ENCODE assay signal across 36 cellular contexts in genomic region chr9:134298000-134298399, GRCh38.
"Had no signal": no experiment of that assay in that cellular context is flagged by ENCODE, and none has a peak within 500 bp of the region (broad histone marks: within the 10 kb centered on the region; RNA-seq: fewer than 3 reads in every experiment).

No MANE protein-coding gene starts in this region.

- H3K9me3 Mint-ChIP-seq: activated B cell treated with CpG ODN at 0.5 μM for 24 hours; activated CD4-positive, alpha-beta memory T cell treated with anti-CD3 and anti-CD28 coated beads for 36 hours; activated CD4-positive, alpha-beta T cell treated with anti-CD3 and anti-CD28 coated beads, Interleukin-2, amount 10 ng/mL, durations not matched to agents 24 days and 14 days; activated CD8-positive, alpha-beta T cell treated with anti-CD3 and anti-CD28 coated beads for 36 hours; activated naive CD4-positive, alpha-beta T cell treated with anti-CD3 and anti-CD28 coated beads for 36 hours; activated naive CD4-positive, alpha-beta T cell treated with anti-CD3 and anti-CD28 coated beads, Interleukin-2, amount 50 U/mL, for 72 hours; activated naive CD8-positive, alpha-beta T cell treated with anti-CD3 and anti-CD28 coated beads for 36 hours; activated T-cell treated with anti-CD3 and anti-CD28 coated beads, Interleukin-2, amount 50 U/mL, for 4 hours; activated T-cell treated with anti-CD3 and anti-CD28 coated beads, Interleukin-2, amount 50 U/mL, for 72 hours; activated T-helper 1 cell treated with anti-CD3 and anti-CD28 coated beads, Interleukin-12 subunit alpha, Interleukin-12 subunit beta, Interleukin-2, Interleukin-4 antibody, amounts not matched to agents 30 ng/mL and 10 ng/mL and 1 ng/mL, durations not matched to agents 14 hours and 24 hours and 36 hours; activated T-helper 17 cell treated with anti-CD3 and anti-CD28 coated beads, Interleukin-2, amount 50 U/mL, for 72 hours; central memory CD8-positive, alpha-beta T cell; T-helper 1 cell treated with Interleukin-12 subunit alpha and Interleukin-12 subunit beta and Interleukin-4 antibody, amounts not matched to agents 30 μg/mL and 1 μg/mL, for 36 hours; T-helper 2 cell treated with Interferon-gamma antibody and Interleukin-4, amounts not matched to agents 5 μg/mL and 100 μg/mL, for 36 hours had no signal

- H3K27ac ChIP-seq: adrenal gland, body of pancreas, brain microvascular endothelial cell, breast epithelium, VCaP had no signal

- H3K4me1 ChIP-seq: adrenal gland had no signal

- H3K4me3 ChIP-seq: adrenal gland, body of pancreas, breast epithelium had no signal

- H3K27me3 ChIP-seq: adrenal gland, body of pancreas, brain microvascular endothelial cell, breast epithelium had no signal

- H3K36me3 ChIP-seq: adrenal gland, brain microvascular endothelial cell, breast epithelium had no signal

- H3K4me3 Mint-ChIP-seq: activated B cell treated with CpG ODN at 0.5 μM for 24 hours; activated CD4-positive, alpha-beta memory T cell treated with anti-CD3 and anti-CD28 coated beads for 36 hours; activated CD4-positive, alpha-beta T cell treated with anti-CD3 and anti-CD28 coated beads, Interleukin-2, amount 10 ng/mL, durations not matched to agents 24 days and 14 days; activated CD8-positive, alpha-beta T cell treated with anti-CD3 and anti-CD28 coated beads for 36 hours; activated naive CD4-positive, alpha-beta T cell treated with anti-CD3 and anti-CD28 coated beads for 36 hours; activated naive CD8-positive, alpha-beta T cell treated with anti-CD3 and anti-CD28 coated beads for 36 hours; activated T-cell treated with anti-CD3 and anti-CD28 coated beads, Interleukin-2, amount 50 U/mL, for 4 hours; activated T-cell treated with anti-CD3 and anti-CD28 coated beads, Interleukin-2, amount 50 U/mL, for 72 hours; activated T-helper 1 cell treated with anti-CD3 and anti-CD28 coated beads, Interleukin-12 subunit alpha, Interleukin-12 subunit beta, Interleukin-2, Interleukin-4 antibody, amounts not matched to agents 30 ng/mL and 10 ng/mL and 1 ng/mL, durations not matched to agents 14 hours and 24 hours and 36 hours; activated T-helper 17 cell treated with anti-CD3 and anti-CD28 coated beads, Interleukin-2, amount 50 U/mL, for 72 hours; central memory CD8-positive, alpha-beta T cell; T-helper 1 cell treated with Interleukin-12 subunit alpha and Interleukin-12 subunit beta and Interleukin-4 antibody, amounts not matched to agents 30 μg/mL and 1 μg/mL, for 36 hours; T-helper 2 cell treated with Interferon-gamma antibody and Interleukin-4, amounts not matched to agents 5 μg/mL and 100 μg/mL, for 36 hours had no signal

- H3K36me3 Mint-ChIP-seq: activated CD4-positive, alpha-beta memory T cell treated with anti-CD3 and anti-CD28 coated beads for 36 hours; activated naive CD4-positive, alpha-beta T cell treated with anti-CD3 and anti-CD28 coated beads, Interleukin-2, amount 50 U/mL, for 72 hours; activated naive CD8-positive, alpha-beta T cell treated with anti-CD3 and anti-CD28 coated beads for 36 hours had no signal

- H3K27ac Mint-ChIP-seq: activated B cell treated with CpG ODN at 0.5 μM for 24 hours; activated CD4-positive, alpha-beta memory T cell treated with anti-CD3 and anti-CD28 coated beads for 36 hours; activated CD4-positive, alpha-beta T cell treated with anti-CD3 and anti-CD28 coated beads, Interleukin-2, amount 10 ng/mL, durations not matched to agents 24 days and 14 days; activated CD8-positive, alpha-beta T cell treated with anti-CD3 and anti-CD28 coated beads for 36 hours; activated naive CD4-positive, alpha-beta T cell treated with anti-CD3 and anti-CD28 coated beads for 36 hours; activated naive CD4-positive, alpha-beta T cell treated with anti-CD3 and anti-CD28 coated beads, Interleukin-2, amount 50 U/mL, for 72 hours; activated naive CD8-positive, alpha-beta T cell treated with anti-CD3 and anti-CD28 coated beads for 36 hours; activated T-cell treated with anti-CD3 and anti-CD28 coated beads, Interleukin-2, amount 50 U/mL, for 72 hours; activated T-helper 1 cell treated with anti-CD3 and anti-CD28 coated beads, Interleukin-12 subunit alpha, Interleukin-12 subunit beta, Interleukin-2, Interleukin-4 antibody, amounts not matched to agents 30 ng/mL and 10 ng/mL and 1 ng/mL, durations not matched to agents 14 hours and 24 hours and 36 hours; activated T-helper 17 cell treated with anti-CD3 and anti-CD28 coated beads, Interleukin-2, amount 50 U/mL, for 72 hours; T-helper 1 cell treated with Interleukin-12 subunit alpha and Interleukin-12 subunit beta and Interleukin-4 antibody, amounts not matched to agents 30 μg/mL and 1 μg/mL, for 36 hours; T-helper 2 cell treated with Interferon-gamma antibody and Interleukin-4, amounts not matched to agents 5 μg/mL and 100 μg/mL, for 36 hours had no signal

- DNase-seq: activated B cell treated with CpG ODN at 0.5 μM for 24 hours; activated CD4-positive, alpha-beta memory T cell treated with anti-CD3 and anti-CD28 coated beads for 36 hours; activated CD4-positive, alpha-beta T cell treated with anti-CD3 and anti-CD28 coated beads for 4 hours; activated CD4-positive, alpha-beta T cell treated with anti-CD3 and anti-CD28 coated beads, Interleukin-2, amount 10 ng/mL, durations not matched to agents 24 days and 14 days; activated CD4-positive, alpha-beta T cell treated with anti-CD3 and anti-CD28 coated beads, Interleukin-2, amount 50 U/mL, for 1 hour; activated CD4-positive, alpha-beta T cell treated with anti-CD3 and anti-CD28 coated beads, Interleukin-2, amount 50 U/mL, for 4 hours; activated CD4-positive, CD25-positive, alpha-beta regulatory T cell treated with anti-CD3 and anti-CD28 coated beads, Interleukin-2, amount 50 U/mL, for 72 hours; activated CD8-positive, alpha-beta memory T cell treated with anti-CD3 and anti-CD28 coated beads, Interleukin-2, amount 50 U/mL, for 4 hours; activated CD8-positive, alpha-beta T cell treated with anti-CD3 and anti-CD28 coated beads for 36 hours; activated effector memory CD4-positive, alpha-beta T cell treated with anti-CD3 and anti-CD28 coated beads, Interleukin-2, amount 50 U/mL, for 16 hours; activated gamma-delta T cell treated with Interleukin-2 at 50 U/mL for 16 hours; activated naive CD4-positive, alpha-beta T cell; activated naive CD4-positive, alpha-beta T cell treated with anti-CD3 and anti-CD28 coated beads for 36 hours; activated naive CD4-positive, alpha-beta T cell treated with anti-CD3 and anti-CD28 coated beads, Interleukin-2, amount 50 U/mL, for 16 hours; activated naive CD8-positive, alpha-beta T cell treated with anti-CD3 and anti-CD28 coated beads for 36 hours; activated T-cell treated with anti-CD3 and anti-CD28 coated beads for 4 hours; activated T-cell treated with anti-CD3 and anti-CD28 coated beads, Interleukin-2, amount 50 U/mL, for 1 hour; activated T-cell treated with anti-CD3 and anti-CD28 coated beads, Interleukin-2, amount 50 U/mL, for 4 hours; activated T-cell treated with anti-CD3 and anti-CD28 coated beads, Interleukin-2, amount 50 U/mL, for 72 hours; adrenal gland; amniotic stem cell; body of pancreas; brain microvascular endothelial cell; caudate nucleus; cerebellar nuclear complex; T-helper 1 cell; T-helper 2 cell; T-helper 9 cell had no signal

- ATAC-seq: activated CD8-positive, alpha-beta T cell treated with anti-CD3 and anti-CD28 coated beads for 36 hours; activated naive CD4-positive, alpha-beta T cell treated with anti-CD3 and anti-CD28 coated beads, Interleukin-2, amount 50 U/mL, for 72 hours; activated T-cell treated with anti-CD3 and anti-CD28 coated beads, Interleukin-2, amount 50 U/mL, for 4 hours; activated T-cell treated with anti-CD3 and anti-CD28 coated beads, Interleukin-2, amount 50 U/mL, for 72 hours; activated T-helper 17 cell treated with anti-CD3 and anti-CD28 coated beads, Interleukin-2, amount 50 U/mL, for 72 hours; body of pancreas had no signal

- H3K4me1 Mint-ChIP-seq: activated T-helper 17 cell treated with anti-CD3 and anti-CD28 coated beads, Interleukin-2, amount 50 U/mL, for 72 hours had no signal

- H3K9me3 ChIP-seq: adrenal gland, body of pancreas, breast epithelium had no signal
